In genomic region chr20:31675828-31676533, GRCh38 we compare ENCODE assay signal across 8 cellular contexts. TPM values are rescaled to one million over a fixed set of nuclear protein-coding genes. Genes with fewer than 3 reads are reported as not detected.
DNase-seq lines count a peak whose midpoint lies in the region; ATAC-seq and TF ChIP-seq lines count a peak whose summit lies in the region.

No MANE protein-coding gene starts in this region.

- H3K4me2 ChIP-seq in osteoblast (ENCODE audit: insufficient read depth, low read length), result peak overlapping the region; percentile 76

- peak; percentile 83 for DNase-seq in activated CD4-positive, alpha-beta T cell treated with anti-CD3 and anti-CD28 coated beads for 36 hours
- no peak for DNase-seq in osteoblast (ENCODE audit: insufficient read length, low spot score, missing footprints)
- no peak for DNase-seq in tibial nerve (ENCODE audit: low spot score in 2 of 2)
- DNase-seq in NCI-H1105 (lab: John Stamatoyannopoulos, UW), result no peak
- DNase-seq in GM13977 (ENCODE audit: low spot score), result no peak

- H3K9ac ChIP-seq in duodenal mucosa (ENCODE audit: low read depth in 1 of 2, low read length in 2 of 2), result peak overlapping the region; percentile 12 to 41

- no peak for TF ChIP-seq POLR2A in tibial nerve (IDR thresholded peaks at IDR 0.05)

- TF ChIP-seq CTCF in osteoblast (IDR thresholded peaks at IDR 0.05; ENCODE audit: extremely low read depth, low read depth, low read length), result no peak
- no peak for TF ChIP-seq CTCF in tibial nerve (IDR thresholded peaks at IDR 0.05)
- TF ChIP-seq CTCF in GM13977 (IDR thresholded peaks at IDR 0.05; ENCODE audit: extremely low read depth, insufficient read depth, missing control alignments), result no peak

- H3K27me3 ChIP-seq in duodenal mucosa (ENCODE audit: control insufficient read depth in 1 of 2, insufficient read depth in 2 of 2, low read length in 2 of 2) (no peaks in the 10 kb centered on the region), osteoblast (ENCODE audit: insufficient read depth, low read length) (no peaks in the 10 kb centered on the region), tibial nerve (no peaks in the 10 kb centered on the region)

- no peaks in the 10 kb centered on the region for H3K27me3 Mint-ChIP-seq in activated CD4-positive, alpha-beta T cell treated with anti-CD3 and anti-CD28 coated beads for 36 hours

- intact Hi-C loops in activated CD4-positive, alpha-beta T cell treated with anti-CD3 and anti-CD28 coated beads for 36 hours (cut with DNase I, micrococcal nuclease), result loop anchor here (1.0 to 2.0 kb wide), 5 partner anchors 23 to 63 kb away; partner anchors contain the start of genes BCL2L1 (in 1 of the 2) and TPX2 (in 1 of the 2)

- H2AFZ ChIP-seq in osteoblast (ENCODE audit: low read length), result no peak overlapping the region

- H3K79me2 ChIP-seq in osteoblast (ENCODE audit: insufficient read depth, low read length), result peaks cover 88% of the 10 kb centered on the region

- peaks cover 8% of the 10 kb centered on the region for H4K20me1 ChIP-seq in osteoblast (ENCODE audit: insufficient read depth, low read length)

- in situ Hi-C loops in GM13977 (cut with MboI; ENCODE audit: low pct_unique_long_range_greater_than_20kb, low sequenced_read_pairs, unreplicated experiment), result no loop called here

- peaks cover 87% of the 10 kb centered on the region for H3K4me1 Mint-ChIP-seq in activated CD4-positive, alpha-beta T cell treated with anti-CD3 and anti-CD28 coated beads for 36 hours

- H3K4me1 ChIP-seq in duodenal mucosa (ENCODE audit: control insufficient read depth in 1 of 2, insufficient read depth in 2 of 2, low read length in 2 of 2) (peaks cover 50 to 62% of the 10 kb centered on the region in 2 donors), osteoblast (ENCODE audit: insufficient read depth, low read length) (peaks cover 46% of the 10 kb centered on the region), tibial nerve (peaks cover 9 to 99% (median 78%) of the 10 kb centered on the region in 4 donors)

- ATAC-seq in HG03460 (IDR thresholded peaks at IDR 0.05; ENCODE audit: unreplicated experiment), result peak; percentile 56
- peak; percentile 76 for ATAC-seq in activated CD4-positive, alpha-beta T cell treated with anti-CD3 and anti-CD28 coated beads for 36 hours

- H3K36me3 Mint-ChIP-seq in activated CD4-positive, alpha-beta T cell treated with anti-CD3 and anti-CD28 coated beads for 36 hours (ENCODE audit: low read depth), result peaks cover 74% of the 10 kb centered on the region

- no peak for TF ChIP-seq EP300 in tibial nerve (IDR thresholded peaks at IDR 0.05)

- H3K27ac ChIP-seq in duodenal mucosa (ENCODE audit: low read depth, low read length) (peak overlapping the region; percentile 28), osteoblast (ENCODE audit: low read depth, low read length) (peak overlapping the region; percentile 79), tibial nerve (peak overlapping the region; percentile 89 to 99 (median 98))

- CTCF ChIA-PET in activated CD4-positive, alpha-beta T cell treated with anti-CD3 and anti-CD28 coated beads for 36 hours (lab: Charles Lee), result interaction anchor here (0.6 to 6.0 kb wide), 12 partner anchors 8 to 117 kb away, joined by 3 to 56 read pairs (median 4); partner anchors contain the start of gene BCL2L1

- H3K9me3 ChIP-seq in duodenal mucosa (ENCODE audit: control insufficient read depth in 1 of 2, low read length in 2 of 2), result no peaks in the 10 kb centered on the region
- no peaks in the 10 kb centered on the region for H3K9me3 ChIP-seq in osteoblast (ENCODE audit: low read depth, low read length)
- no peaks in the 10 kb centered on the region for H3K9me3 ChIP-seq in tibial nerve

- POLR2A ChIA-PET in activated CD4-positive, alpha-beta T cell treated with anti-CD3 and anti-CD28 coated beads for 36 hours (lab: Charles Lee), result interaction anchor here (0.9 to 2.4 kb wide), 2 partner anchors 8 to 48 kb away, joined by 4 to 10 read pairs; partner anchors contain the start of gene BCL2L1

- peak overlapping the region; percentile 100 for H3K27ac Mint-ChIP-seq in activated CD4-positive, alpha-beta T cell treated with anti-CD3 and anti-CD28 coated beads for 36 hours

- no peaks in the 10 kb centered on the region for H3K9me3 Mint-ChIP-seq in activated CD4-positive, alpha-beta T cell treated with anti-CD3 and anti-CD28 coated beads for 36 hours (ENCODE audit: low read depth)

- WGBS in tibial nerve, 2 donors, result 54 to 66% methylated on average over 10 of the region's 10 CpGs

- peaks cover 14 to 38% of the 10 kb centered on the region in 2 donors for H3K36me3 ChIP-seq in duodenal mucosa (ENCODE audit: control insufficient read depth in 1 of 2, insufficient read depth in 2 of 2, low read length in 2 of 2)
- H3K36me3 ChIP-seq in osteoblast (ENCODE audit: insufficient read depth, low read length), result peaks cover 26% of the 10 kb centered on the region
- peaks cover 0 to 16% (median 0%) of the 10 kb centered on the region in 3 donors for H3K36me3 ChIP-seq in tibial nerve

- peak overlapping the region; percentile 91 for H3K4me3 Mint-ChIP-seq in activated CD4-positive, alpha-beta T cell treated with anti-CD3 and anti-CD28 coated beads for 36 hours

- H3K4me3 ChIP-seq in GM08714 (ENCODE audit: low read length) (peak overlapping the region; percentile 48; the same call in 1 of the 2 replicates), duodenal mucosa (ENCODE audit: low read depth in 1 of 2, low read length in 2 of 2) (peak overlapping the region; percentile 29 to 60), osteoblast (ENCODE audit: insufficient read depth, low read length) (no peak overlapping the region), tibial nerve (no peak overlapping the region)

RNA-seq across cellular contexts. Expression of gene COX4I2, which starts 38.3 kb away (rescaled TPM):
- not detected for total RNA-seq in activated CD4-positive, alpha-beta T cell treated with anti-CD3 and anti-CD28 coated beads for 36 hours
- total RNA-seq in osteoblast (not detected in 2 replicates), tibial nerve (1 to 10 TPM in 3 of 4 donors, not detected in 1; 1.6 to 8.2 (median 4.2) TPM)

RNA-seq across cellular contexts. Expression of gene BCL2L1, which starts 46.7 kb away (rescaled TPM):
- 100 to 1,000 TPM; 107 to 121 TPM for total RNA-seq in activated CD4-positive, alpha-beta T cell treated with anti-CD3 and anti-CD28 coated beads for 36 hours
- total RNA-seq in osteoblast, result 127 and 136 TPM in 2 replicates
- total RNA-seq in tibial nerve, result 100 to 1,000 TPM; 105 to 138 (median 119) TPM

Comparison
In these comparisons a context has a peak if more than half of its experiments do, and no peak if none do; other contexts are left out.
1. H3K4me3 ChIP-seq: peak in GM08714 (single experiment) and duodenal mucosa (2 of 2); none in osteoblast (single experiment) and tibial nerve (0 of 4).
2. H3K27ac ChIP-seq: peak in every context shown above with its lines; median percentile 98 in tibial nerve; 79 in osteoblast; 28 in duodenal mucosa.